ENCODE assay signal across 10 cellular contexts in genomic region chr9:131272212-131272611, GRCh38. TPM values are rescaled to one million over a fixed set of nuclear protein-coding genes. Genes with fewer than 3 reads are reported as not detected.
DNase-seq lines count a peak whose midpoint lies in the region; ATAC-seq, FAIRE-seq and TF ChIP-seq lines count a peak whose summit lies in the region.
"Had no signal": no experiment of that assay in that cellular context is flagged by ENCODE, and none has a peak within 500 bp of the region (broad histone marks: within the 10 kb centered on the region; RNA-seq: fewer than 3 reads in every experiment).

No MANE protein-coding gene starts in this region.

- H3K4me3 Mint-ChIP-seq in T-helper 2 cell treated with Interferon-gamma antibody and Interleukin-4, amounts not matched to agents 5 μg/mL and 100 μg/mL, for 36 hours = peak overlapping the region; percentile 89
- H3K4me3 Mint-ChIP-seq: H9 had no signal

- H3K36me3 Mint-ChIP-seq in T-helper 2 cell treated with Interferon-gamma antibody and Interleukin-4, amounts not matched to agents 5 μg/mL and 100 μg/mL, for 36 hours (ENCODE audit: low read depth) = peaks cover 67% of the 10 kb centered on the region

- no peak for FAIRE-seq in pancreas (lab: Jason Lieb, UNC)

- H3K4me3 ChIP-seq in Peyer's patch (peak overlapping the region in 2 of 4 donors; percentile 79 to 87), esophagus squamous epithelium (peak overlapping the region in 2 of 4 donors; percentile 69 to 79), spleen (peak overlapping the region in 4 of 8 donors; percentile 92 to 96 (median 94)), lower leg skin (ENCODE audit: low read depth, poor library complexity, severe bottlenecking) (no peak overlapping the region), pancreas (no peak overlapping the region)

- peaks cover 0 to 3% of the 10 kb centered on the region in 2 donors for H3K27me3 ChIP-seq in Peyer's patch
- peaks cover 0 to 29% (median 0%) of the 10 kb centered on the region in 4 donors for H3K27me3 ChIP-seq in esophagus squamous epithelium
- H3K27me3 ChIP-seq in spleen (replicated peaks in 1 of 7) = no peaks in the 10 kb centered on the region
- no peaks in the 10 kb centered on the region for H3K27me3 ChIP-seq in pancreas

- intact Hi-C loops in esophagus squamous epithelium (cut with DNase I) (no loop called here), spleen (cut with DNase I; ENCODE audit: low total_unique reads) (no loop called here), lower leg skin (cut with DNase I; ENCODE audit: low total_unique reads) (no loop called here), pancreas (cut with DNase I) (no loop called here)

- H3K4me1 ChIP-seq in Peyer's patch (peaks cover 0 to 15% (median 13%) of the 10 kb centered on the region in 4 donors), esophagus squamous epithelium (peaks cover 6 to 45% (median 13%) of the 10 kb centered on the region in 3 donors), spleen (peaks cover 38 to 96% (median 82%) of the 10 kb centered on the region in 6 donors), pancreas (no peaks in the 10 kb centered on the region)

- DNase-seq in T-helper 2 cell treated with Interferon-gamma antibody and Interleukin-4, amounts not matched to agents 5 μg/mL and 100 μg/mL, for 36 hours (ENCODE audit: low spot score) = no peak
- DNase-seq in T-helper 2 cell = no peak
- DNase-seq in Peyer's patch = no peak
- DNase-seq in esophagus squamous epithelium (lab: John Stamatoyannopoulos, UW) = no peak
- DNase-seq in spleen = no peak
- no peak for DNase-seq in lower leg skin (ENCODE audit: low spot score in 2 of 2)
- no peak for DNase-seq in pancreas
- DNase-seq in iPS-NIHi11 (ENCODE audit: low spot score) = no peak
- DNase-seq: 8988T had no signal

- H3K27ac ChIP-seq in Peyer's patch = peak overlapping the region; percentile 79 to 92 (median 82)
- H3K27ac ChIP-seq in esophagus squamous epithelium = peak overlapping the region; percentile 41 to 85 (median 72)
- H3K27ac ChIP-seq in spleen = peak overlapping the region; percentile 66 to 97 (median 90)
- peak overlapping the region in 1 of 4 donors; percentile 67 for H3K27ac ChIP-seq in pancreas

- H3K36me3 ChIP-seq in Peyer's patch = no peaks in the 10 kb centered on the region
- no peaks in the 10 kb centered on the region for H3K36me3 ChIP-seq in esophagus squamous epithelium
- H3K36me3 ChIP-seq in spleen = no peaks in the 10 kb centered on the region
- H3K36me3 ChIP-seq in pancreas = no peaks in the 10 kb centered on the region

- H3K27ac Mint-ChIP-seq in T-helper 2 cell treated with Interferon-gamma antibody and Interleukin-4, amounts not matched to agents 5 μg/mL and 100 μg/mL, for 36 hours = peak overlapping the region; percentile 96
- H3K27ac Mint-ChIP-seq: H9 had no signal

- TF ChIP-seq CTCF in Peyer's patch (IDR thresholded peaks at IDR 0.05) (no peak), esophagus squamous epithelium (IDR thresholded peaks at IDR 0.05) (no peak), spleen (IDR thresholded peaks at IDR 0.05 in 8 of 11, conservative IDR thresholded peaks at IDR 0.05 in 3 of 11) (no peak), lower leg skin (IDR thresholded peaks at IDR 0.05) (no peak), pancreas (IDR thresholded peaks at IDR 0.05) (no peak)

- no peaks in the 10 kb centered on the region for H3K27me3 Mint-ChIP-seq in T-helper 2 cell treated with Interferon-gamma antibody and Interleukin-4, amounts not matched to agents 5 μg/mL and 100 μg/mL, for 36 hours (ENCODE audit: low read depth)

- TF ChIP-seq POLR2A in Peyer's patch (IDR thresholded peaks at IDR 0.05) (no peak), esophagus squamous epithelium (IDR thresholded peaks at IDR 0.05) (no peak), spleen (IDR thresholded peaks at IDR 0.05) (no peak), lower leg skin (IDR thresholded peaks at IDR 0.05) (no peak)

- no peaks in the 10 kb centered on the region for H3K9me3 Mint-ChIP-seq in T-helper 2 cell treated with Interferon-gamma antibody and Interleukin-4, amounts not matched to agents 5 μg/mL and 100 μg/mL, for 36 hours
- H3K9me3 Mint-ChIP-seq: H9 had no signal

- ATAC-seq in pancreas = no peak

- WGBS in esophagus squamous epithelium, 2 donors = 86 to 96% methylated on average over 3 of the region's 3 CpGs
- WGBS in spleen, 5 donors = 49 to 83% (median 76%) methylated on average over 3 of the region's 3 CpGs
- WGBS in lower leg skin, 2 donors = 80 to 94% methylated on average over 3 of the region's 3 CpGs
- WGBS in pancreas, 2 donors = 90 to 93% methylated on average over 3 of the region's 3 CpGs

- no peaks in the 10 kb centered on the region for H3K9me3 ChIP-seq in Peyer's patch
- no peaks in the 10 kb centered on the region for H3K9me3 ChIP-seq in esophagus squamous epithelium
- H3K9me3 ChIP-seq in spleen = no peaks in the 10 kb centered on the region
- H3K9me3 ChIP-seq in pancreas = no peaks in the 10 kb centered on the region

- H3K4me1 Mint-ChIP-seq in T-helper 2 cell treated with Interferon-gamma antibody and Interleukin-4, amounts not matched to agents 5 μg/mL and 100 μg/mL, for 36 hours (ENCODE audit: low read depth) = peaks cover 41% of the 10 kb centered on the region

RNA-seq across cellular contexts. Expression of gene FAM78A, which starts 4.1 kb away (rescaled TPM):
- total RNA-seq in Peyer's patch (1 to 10 TPM in 3 of 4 donors, under 1 TPM in 1; 0.95 to 8.3 (median 3.3) TPM), esophagus squamous epithelium (1 to 10 TPM in 3 of 4 donors, under 1 TPM in 1; 0.61 to 2.9 (median 2.0) TPM), spleen (10 to 100 TPM; 23.3 to 40.3 (median 32.3) TPM), lower leg skin (1 to 10 TPM in 2 of 4 donors, under 1 TPM in 2; 0.55 to 1.7 (median 1.2) TPM), pancreas (1 to 10 TPM in 3 of 6 donors, under 1 TPM in 3; 0.37 to 3.9 (median 0.93) TPM)
- polyA plus RNA-seq in spleen (10 to 100 TPM; 17.0 to 26.1 (median 17.4) TPM), pancreas (under 1 TPM; 0.45 to 0.76 TPM)

RNA-seq across cellular contexts. Expression of gene PLPP7, which starts 17.3 kb away (rescaled TPM):
- total RNA-seq in Peyer's patch = 1 to 10 TPM; 1.3 to 3.3 (median 2.4) TPM
- 1 to 10 TPM in 1 of 4 donors, under 1 TPM in 2, not detected in 1; 0.40 to 2.9 (median 0.97) TPM for total RNA-seq in esophagus squamous epithelium
- 1 to 10 TPM; 2.3 to 3.8 (median 3.1) TPM for total RNA-seq in spleen
- polyA plus RNA-seq in spleen = 1 to 10 TPM; 1.1 to 2.1 (median 1.3) TPM
- total RNA-seq in lower leg skin = 1 to 10 TPM in 2 of 4 donors, under 1 TPM in 1, not detected in 1; 0.27 to 2.6 (median 1.1) TPM
- total RNA-seq in pancreas = 1 to 10 TPM in 4 of 6 donors, under 1 TPM in 2; 0.38 to 2.0 (median 1.3) TPM
- polyA plus RNA-seq in pancreas = 1 to 10 TPM in 1 of 2 donors, under 1 TPM in 1; 0.94 to 2.5 TPM
